Comparison of ENCODE assay signal across 26 cellular contexts in the genomic region with DNA sequence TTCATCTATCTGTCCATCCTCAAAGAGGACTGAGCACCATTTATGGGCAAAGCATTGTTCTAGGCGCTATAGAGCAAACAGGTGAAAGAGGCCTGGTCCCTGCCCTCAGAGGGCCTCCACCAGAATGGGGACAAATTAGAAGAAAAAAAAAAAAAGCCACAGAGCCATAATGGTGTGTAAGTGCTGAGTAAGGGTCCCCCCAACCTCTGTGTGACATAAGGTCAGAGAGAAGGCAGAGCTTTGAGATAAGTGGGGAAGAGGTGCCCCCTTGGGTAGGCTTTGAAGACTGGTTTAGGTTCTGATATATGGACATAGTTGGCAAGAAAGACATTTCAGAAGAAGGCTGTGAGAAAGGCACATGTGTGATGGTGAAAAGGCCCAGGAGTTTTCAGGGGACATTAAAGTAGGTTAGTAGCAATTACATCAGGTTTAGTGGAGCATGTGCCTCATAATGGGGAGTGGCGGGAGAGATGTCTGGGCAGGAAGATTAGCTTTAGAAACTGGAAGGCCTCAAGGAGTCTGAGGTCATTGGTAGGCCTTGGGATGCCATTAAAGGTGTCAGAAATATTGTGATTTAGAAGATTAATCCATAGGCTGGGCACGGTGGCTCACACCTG. TPM values are rescaled to one million over a fixed set of nuclear protein-coding genes. Genes with fewer than 3 reads are reported as not detected.
DNase-seq lines count a peak whose midpoint lies in the region; ATAC-seq and TF ChIP-seq lines count a peak whose summit lies in the region.
"Had no signal": no experiment of that assay in that cellular context is flagged by ENCODE, and none has a peak within 500 bp of the region (broad histone marks: within the 10 kb centered on the region; RNA-seq: fewer than 3 reads in every experiment).

No MANE protein-coding gene starts in this region.

- H4K8ac ChIP-seq in H9 (replicated peaks; ENCODE audit: insufficient read length, low read depth, low read length): no peak overlapping the region

- peaks cover 5% of the 10 kb centered on the region for H3K79me1 ChIP-seq in H9 (ENCODE audit: insufficient read depth, low read depth, low read length, poor library complexity, severe bottlenecking)

- H3K14ac ChIP-seq in H9 (ENCODE audit: insufficient read depth, low read length): no peak overlapping the region

- no peak for DNase-seq in activated naive CD4-positive, alpha-beta T cell treated with anti-CD3 and anti-CD28 coated beads, Interleukin-2, amount 50 U/mL, for 16 hours
- DNase-seq in H9: no peak
- DNase-seq in sigmoid colon: peak; percentile 11
- no peak for DNase-seq in stimulated activated CD4-positive, alpha-beta T cell treated with anti-CD3 and anti-CD28 coated beads, Interleukin-12 subunit alpha, Interleukin-12 subunit beta, amount 100 ng/mL, for 4 hours
- no peak for DNase-seq in NCI-H82 treated with DMSO at 0.1 percent for 48 hours (lab: John Stamatoyannopoulos, UW; ENCODE audit: unreplicated experiment)
- DNase-seq: ACHN; activated CD4-positive, alpha-beta T cell treated with anti-CD3 and anti-CD28 coated beads for 1 hour; adrenal gland; body of pancreas; DND-41; GOT3; left lung; MV-4-11; NCI-H1436 treated with DMSO at 0.1 percent for 48 hours; NCI-H2107; NCI-H748 treated with DMSO at 0.1 percent for 48 hours; RPMI8226; stimulated activated CD8-positive, alpha-beta memory T cell treated with anti-CD3 and anti-CD28 coated beads, Interleukin-4, amount 100 ng/mL, for 48 hours; upper lobe of left lung had no signal

- H3K4me3 ChIP-seq in sigmoid colon: no peak overlapping the region
- H3K4me3 ChIP-seq: adrenal gland, BLaER1, body of pancreas, left lung, upper lobe of left lung had no signal

- TF ChIP-seq POLR2A in sigmoid colon (IDR thresholded peaks at IDR 0.05): no peak

- no peak overlapping the region for H3K4ac ChIP-seq in H9 (ENCODE audit: low read depth, low read length)

- no peak overlapping the region for H4K5ac ChIP-seq in H9 (ENCODE audit: insufficient read length, low read depth, low read length)

- H4K91ac ChIP-seq in H9 (ENCODE audit: insufficient read length, low read depth, low read length): no peak overlapping the region

- no peaks in the 10 kb centered on the region for H3K23me2 ChIP-seq in H9 (ENCODE audit: insufficient read length, low read depth, low read length, poor library complexity, severe bottlenecking)

- H3K27ac Mint-ChIP-seq in activated naive CD4-positive, alpha-beta T cell treated with anti-CD3 and anti-CD28 coated beads, Interleukin-2, amount 50 U/mL, for 24 hours: peak overlapping the region; percentile 94
- H3K27ac Mint-ChIP-seq in H9 (peak overlapping the region in 2 of 3 experiments; percentile 19 to 81; a peak in 2 of 7 replicates), brain (peak overlapping the region in 3 of 5 experiments; percentile 6 to 87 (median 54))
- H3K27ac Mint-ChIP-seq: activated T-helper 2 cell treated with anti-CD3 and anti-CD28 coated beads, Interferon-gamma antibody, Interleukin-2, Interleukin-4, amounts not matched to agents 10 μg/mL and 5 μg/mL and 100 μg/mL, durations not matched to agents 14 hours and 24 hours and 36 hours had no signal

- no peak overlapping the region for H3K23ac ChIP-seq in H9 (ENCODE audit: insufficient read length, low read depth, low read length)

- no peaks in the 10 kb centered on the region for H4K20me1 ChIP-seq in H9 (ENCODE audit: control insufficient read depth, insufficient read depth, insufficient read length)

- no peak overlapping the region for H3T11ph ChIP-seq in H9 (ENCODE audit: low read length)

- H2AK5ac ChIP-seq in H9 (ENCODE audit: insufficient read length, low read length): no peak overlapping the region

- H3K9me3 ChIP-seq in H9 (ENCODE audit: control insufficient read depth, low read depth, low read length) (no peaks in the 10 kb centered on the region), sigmoid colon (no peaks in the 10 kb centered on the region)
- H3K9me3 ChIP-seq: adrenal gland, BLaER1, body of pancreas, left lung, upper lobe of left lung had no signal

- no peaks in the 10 kb centered on the region for H3K27me3 Mint-ChIP-seq in activated naive CD4-positive, alpha-beta T cell treated with anti-CD3 and anti-CD28 coated beads, Interleukin-2, amount 50 U/mL, for 24 hours
- H3K27me3 Mint-ChIP-seq in H9 (ENCODE audit: low read depth) (no peaks in the 10 kb centered on the region), brain (no peaks in the 10 kb centered on the region)

- H3K4me1 ChIP-seq in H9 (ENCODE audit: insufficient read depth, low read length) (no peaks in the 10 kb centered on the region), sigmoid colon (peaks cover 0 to 5% (median 1%) of the 10 kb centered on the region in 4 donors)
- H3K4me1 ChIP-seq: adrenal gland, body of pancreas, left lung, upper lobe of left lung had no signal

- no peak for TF ChIP-seq CTCF in H9 (conservative IDR thresholded peaks at IDR 0.05)
- no peak for TF ChIP-seq CTCF in brain (conservative IDR thresholded peaks at IDR 0.05)
- TF ChIP-seq CTCF in sigmoid colon (IDR thresholded peaks at IDR 0.05): no peak

- H3K27me3 ChIP-seq in H9 (ENCODE audit: insufficient read depth, low read length): no peaks in the 10 kb centered on the region
- H3K27me3 ChIP-seq in sigmoid colon: no peaks in the 10 kb centered on the region
- H3K27me3 ChIP-seq: adrenal gland, BLaER1, body of pancreas, left lung, upper lobe of left lung had no signal

- H3K4me2 ChIP-seq in H9 (ENCODE audit: insufficient read depth, insufficient read length, low read length): no peak overlapping the region
- H3K4me2 ChIP-seq: BLaER1 had no signal

- no peak for TF ChIP-seq EP300 in sigmoid colon (IDR thresholded peaks at IDR 0.05)

- H3K9me3 Mint-ChIP-seq in activated naive CD4-positive, alpha-beta T cell treated with anti-CD3 and anti-CD28 coated beads, Interleukin-2, amount 50 U/mL, for 24 hours: no peaks in the 10 kb centered on the region
- no peaks in the 10 kb centered on the region for H3K9me3 Mint-ChIP-seq in H9
- no peaks in the 10 kb centered on the region for H3K9me3 Mint-ChIP-seq in brain
- H3K9me3 Mint-ChIP-seq: activated T-helper 2 cell treated with anti-CD3 and anti-CD28 coated beads, Interferon-gamma antibody, Interleukin-2, Interleukin-4, amounts not matched to agents 10 μg/mL and 5 μg/mL and 100 μg/mL, durations not matched to agents 14 hours and 24 hours and 36 hours had no signal

- no peak overlapping the region for H3K9ac ChIP-seq in H9 (ENCODE audit: extremely low read depth, insufficient read length, low read length)
- H3K9ac ChIP-seq: BLaER1 had no signal

- no peak overlapping the region for H2BK15ac ChIP-seq in H9 (ENCODE audit: low read depth, low read length)

- H2AFZ ChIP-seq in H9 (ENCODE audit: low read length): no peak overlapping the region

- H3K79me2 ChIP-seq in H9 (ENCODE audit: insufficient read depth, low read length): no peaks in the 10 kb centered on the region

- H3K56ac ChIP-seq in H9 (ENCODE audit: insufficient read length, low read depth, low read length): no peak overlapping the region

- no peak overlapping the region for H2BK5ac ChIP-seq in H9 (ENCODE audit: insufficient read length, low read length)

- no peak overlapping the region for H3K18ac ChIP-seq in H9 (ENCODE audit: insufficient read length, low read depth, low read length)

- peaks cover 6% of the 10 kb centered on the region for H3K4me1 Mint-ChIP-seq in activated naive CD4-positive, alpha-beta T cell treated with anti-CD3 and anti-CD28 coated beads, Interleukin-2, amount 50 U/mL, for 24 hours
- H3K4me1 Mint-ChIP-seq in H9 (peaks cover 9 to 11% of the 10 kb centered on the region in 2 experiments), brain (peaks cover 3% of the 10 kb centered on the region)

- H2BK20ac ChIP-seq in H9 (ENCODE audit: low read depth, low read length, poor library complexity, severe bottlenecking): no peak overlapping the region

- no peak overlapping the region for H2BK120ac ChIP-seq in H9 (ENCODE audit: low read depth, low read length, poor library complexity, severe bottlenecking)

- ATAC-seq in HG03469 (IDR thresholded peaks at IDR 0.05; ENCODE audit: unreplicated experiment): no peak
- ATAC-seq: body of pancreas, HepG2, left lung had no signal

- intact Hi-C loops in sigmoid colon (cut with DNase I): no loop called here

- peaks cover 26 to 84% (median 45%) of the 10 kb centered on the region in 4 donors for H3K36me3 ChIP-seq in sigmoid colon

- no peak overlapping the region for H3K4me3 Mint-ChIP-seq in activated naive CD4-positive, alpha-beta T cell treated with anti-CD3 and anti-CD28 coated beads, Interleukin-2, amount 50 U/mL, for 24 hours
- no peak overlapping the region for H3K4me3 Mint-ChIP-seq in H9
- no peak overlapping the region for H3K4me3 Mint-ChIP-seq in brain

- H3K27ac ChIP-seq in H9 (ENCODE audit: insufficient read length, low read depth, low read length) (no peak overlapping the region), sigmoid colon (no peak overlapping the region)
- H3K27ac ChIP-seq: adrenal gland, BLaER1, body of pancreas, epithelial cell of prostate, left lung, upper lobe of left lung had no signal

- no peak overlapping the region for H2BK12ac ChIP-seq in H9 (ENCODE audit: insufficient read length, low read depth, low read length)

- peaks cover 6% of the 10 kb centered on the region for H3K36me3 Mint-ChIP-seq in activated naive CD4-positive, alpha-beta T cell treated with anti-CD3 and anti-CD28 coated beads, Interleukin-2, amount 50 U/mL, for 24 hours
- peaks cover 71 to 94% (median 88%) of the 10 kb centered on the region in 3 experiments for H3K36me3 Mint-ChIP-seq in H9 (ENCODE audit: insufficient read depth in 1 of 3, low read depth in 3 of 3)
- peaks cover 60% of the 10 kb centered on the region for H3K36me3 Mint-ChIP-seq in brain

- WGBS in H9 (ENCODE audit: extremely low coverage, insufficient read length, low lambda C conversion rate): no CpG with 5 or more reads among the region's 3 CpGs
- 97 to 98% methylated on average over 3 of the region's 3 CpGs for WGBS in sigmoid colon, 2 donors

RNA-seq across cellular contexts. Expression of a gene that starts 15.3 kb away (rescaled TPM):
- total RNA-seq in H9 (2021) (48.1 and 53.1 TPM in 2 replicates), sigmoid colon (1 to 10 TPM; 1.1 to 3.6 (median 1.4) TPM)
- polyA plus RNA-seq in brain (ENCODE audit: insufficient read depth, low read depth, low replicate concordance) (10.7 TPM), sigmoid colon (1 to 10 TPM in 2 of 3 donors, under 1 TPM in 1; 0.60 to 4.2 (median 1.8) TPM)

RNA-seq across cellular contexts. Expression of a gene that starts 19.2 kb away (rescaled TPM):
- total RNA-seq in H9 (2021) (111 and 121 TPM in 2 replicates), sigmoid colon (10 to 100 TPM in 1 of 4 donors, 1 to 10 TPM in 3; 6.4 to 24.6 (median 9.9) TPM)
- polyA plus RNA-seq in brain (ENCODE audit: insufficient read depth, low read depth, low replicate concordance) (40.7 TPM), sigmoid colon (10 to 100 TPM in 1 of 3 donors, 1 to 10 TPM in 1, under 1 TPM in 1; 0.92 to 17.8 (median 2.4) TPM)

RNA-seq across cellular contexts. Expression of a gene that starts 21.2 kb away (rescaled TPM):
- total RNA-seq in H9 (2021) (257 and 264 TPM in 2 replicates), sigmoid colon (100 to 1,000 TPM; 102 to 148 (median 120) TPM)
- polyA plus RNA-seq in brain (ENCODE audit: insufficient read depth, low read depth, low replicate concordance) (837 TPM), sigmoid colon (100 to 1,000 TPM; 110 to 193 (median 153) TPM)

RNA-seq across cellular contexts. Expression of a gene that starts 28.3 kb away (rescaled TPM):
- 49.8 and 56.8 TPM in 2 replicates for total RNA-seq in H9 (2021)
- 115 TPM for polyA plus RNA-seq in brain (ENCODE audit: insufficient read depth, low read depth, low replicate concordance)
- total RNA-seq in sigmoid colon: 10 to 100 TPM; 57.1 to 82.3 (median 66.0) TPM
- polyA plus RNA-seq in sigmoid colon: 10 to 100 TPM; 22.4 to 43.2 (median 43.2) TPM

RNA-seq across cellular contexts. Expression of a gene that starts 47.5 kb away (rescaled TPM):
- total RNA-seq in H9 (2021) (73.1 and 73.8 TPM in 2 replicates), sigmoid colon (1 to 10 TPM in 2 of 4 donors, under 1 TPM in 2; 0.49 to 5.5 (median 1.3) TPM)
- polyA plus RNA-seq in brain (ENCODE audit: insufficient read depth, low read depth, low replicate concordance) (89.6 TPM), sigmoid colon (10 to 100 TPM in 1 of 3 donors, 1 to 10 TPM in 2; 1.2 to 23.0 (median 4.6) TPM)

Comparison
In these comparisons a context has a peak if more than half of its experiments do, and no peak if none do; other contexts are left out.
1. RNA of a gene that starts 15.3 kb away (total RNA-seq): 48.1 to 53.1 TPM in H9; 1.1 to 3.6 TPM in sigmoid colon; every median in the first group is over 10 times any median in the second.
2. Peak in every context shown above with its lines, with median percentiles within 50 percentile points of each other: H3K27ac Mint-ChIP-seq.